ENCODE assay signal across 9 cellular contexts in genomic region chr1:156689960-156690672, GRCh38. TPM values are rescaled to one million over a fixed set of nuclear protein-coding genes. Genes with fewer than 3 reads are reported as not detected.
A peak's percentile ranks its signal among the peaks of the same experiment; 100 is the strongest.
DNase-seq lines count a peak whose midpoint lies in the region; ATAC-seq, FAIRE-seq and TF ChIP-seq lines count a peak whose summit lies in the region.
"Had no signal": no experiment of that assay in that cellular context is flagged by ENCODE, and none has a peak within 500 bp of the region (broad histone marks: within the 10 kb centered on the region; RNA-seq: fewer than 3 reads in every experiment).

No MANE protein-coding gene starts in this region.

- H3K4me1 ChIP-seq in A549: peaks cover 52% of the 10 kb centered on the region
- peaks cover 28% of the 10 kb centered on the region for H3K4me1 ChIP-seq in HAP-1
- H3K4me1 ChIP-seq in adipocyte (ENCODE audit: control insufficient read depth, insufficient read depth, low read length): peaks cover 20% of the 10 kb centered on the region

- ATAC-seq in A549 (no peak), GM19351 (IDR thresholded peaks at IDR 0.05; ENCODE audit: unreplicated experiment) (no peak)

- WGBS in A549 (ENCODE audit: missing lambda C conversion rate): 44% methylated on average over 10 of the region's 10 CpGs

- CTCF ChIA-PET in A549 (lab: Yijun Ruan, JAX): interaction anchor here (0.6 to 52.1 kb wide), 63 partner anchors 14 to 583 kb away, joined by 3 to 2258 read pairs (median 6); partner anchors contain the start of genes CRABP2, HAPLN2, HDGF and INSRR

- POLR2A ChIA-PET in A549 (lab: Yijun Ruan, JAX): interaction anchor here (0.7 to 2.8 kb wide), 7 partner anchors 16 to 42 kb away, joined by 3 to 15 read pairs (median 5); partner anchors contain the start of genes CRABP2, ISG20L2 and METTL25B

- FAIRE-seq in A549 (lab: Jason Lieb, UNC): no peak

- H3K4me2 ChIP-seq in A549: peak overlapping the region; percentile 98

- no peak for TF ChIP-seq POLR2A in A549 (IDR thresholded peaks at IDR 0.05; ENCODE audit: low read length)

- DNase-seq in A549 (ENCODE audit: low read depth in 1 of 2, low spot score in 1 of 2): no peak
- DNase-seq in HAP-1 (ENCODE audit: low spot score in 2 of 2): peak in 1 of 2 experiments; percentile 2
- DNase-seq in adipocyte (ENCODE audit: low read depth): no peak
- DNase-seq in NCI-H446 treated with DMSO at 0.1 percent for 48 hours (lab: John Stamatoyannopoulos, UW): no peak
- no peak for DNase-seq in 8988T
- DNase-seq in GF-D8 (lab: John Stamatoyannopoulos, UW): no peak

- no peaks in the 10 kb centered on the region for H3K9me3 ChIP-seq in A549
- H3K9me3 ChIP-seq in HAP-1: no peaks in the 10 kb centered on the region
- no peaks in the 10 kb centered on the region for H3K9me3 ChIP-seq in adipocyte (ENCODE audit: control insufficient read depth, low read length)
- H3K9me3 ChIP-seq in iPS-18c (ENCODE audit: control insufficient read depth, insufficient read depth, low read length): no peaks in the 10 kb centered on the region
- H3K9me3 ChIP-seq: ovary had no signal

- TF ChIP-seq CTCF in A549 (IDR thresholded peaks at IDR 0.05): no peak

- no peak for TF ChIP-seq RAD21 in A549 (conservative IDR thresholded peaks at IDR 0.05 in 1 of 2, IDR thresholded peaks at IDR 0.05 in 1 of 2)

- H3K4me3 ChIP-seq in A549 (no peak overlapping the region), HAP-1 (peak overlapping the region; percentile 9), adipocyte (ENCODE audit: low read length) (no peak overlapping the region), iPS-18c (ENCODE audit: insufficient read depth, low read depth, low read length) (peak overlapping the region; percentile 40; the same call in 1 of the 2 replicates)
- H3K4me3 ChIP-seq: ovary had no signal

- in situ Hi-C loops in HAP-1 (cut with MboI; ENCODE audit: low sequenced_read_pairs): no loop called here

- no peak for TF ChIP-seq EP300 in A549 (IDR thresholded peaks at IDR 0.05)

- H3K36me3 ChIP-seq in HAP-1 (replicated peaks) (no peaks in the 10 kb centered on the region), adipocyte (ENCODE audit: control insufficient read depth, insufficient read depth, low read length, severe bottlenecking) (no peaks in the 10 kb centered on the region)
- H3K36me3 ChIP-seq: ovary had no signal

- H3K27me3 ChIP-seq in HAP-1 (ENCODE audit: low read depth) (no peaks in the 10 kb centered on the region), adipocyte (replicated peaks; ENCODE audit: control insufficient read depth, insufficient read depth, low read length) (no peaks in the 10 kb centered on the region)
- H3K27me3 ChIP-seq: ovary had no signal

- peak overlapping the region in 1 of 2 experiments; percentile 78; a peak in 2 of 6 replicates for H3K27ac ChIP-seq in A549
- H3K27ac ChIP-seq: ovary had no signal

- H3K9ac ChIP-seq in adipocyte (ENCODE audit: low read length): peak overlapping the region; percentile 11

TF ChIP-seq in A549, 52 proteins besides CTCF, POLR2A, EP300 and RAD21:
- TF ChIP-seq ESRRA (IDR thresholded peaks at IDR 0.05; ENCODE audit: borderline replicate concordance, low read length) (no peak), KDM1A (IDR thresholded peaks at IDR 0.05; ENCODE audit: low read depth) (peak; percentile 41; the same call in 1 of the 2 replicates)

RNA-seq across cellular contexts. Expression of gene NES, which starts 12.9 kb away (rescaled TPM):
- 0.57 and 0.65 TPM in 2 replicates for polyA plus RNA-seq in A549 (2011; rRNA removed)
- 0.34 and 0.39 TPM in 2 replicates for polyA plus RNA-seq in A549 (2012; cell fraction: cytosol; rRNA removed)
- polyA plus RNA-seq in A549 (2012; cell fraction: nucleus; rRNA removed): 2.5 and 2.7 TPM in 2 replicates
- polyA plus RNA-seq in A549 (2017; fragmentation: RNase III; extraction: RNeasy Plus Mini Kit Qiagen cat#74134 plus additional on column Dnase treatment): 2.1 to 2.8 TPM (median 2.1 TPM) in 3 replicates
- polyA minus RNA-seq in A549 (2011; rRNA and poly(A)+ RNA removed): 0.45 and 0.54 TPM in 2 replicates

RNA-seq across cellular contexts. Expression of gene CRABP2, which starts 15.3 kb away (rescaled TPM):
- 1.4 and 1.7 TPM in 2 replicates for polyA plus RNA-seq in A549 (2011; rRNA removed)
- polyA plus RNA-seq in A549 (2012; cell fraction: cytosol; rRNA removed): 2.9 and 3.8 TPM in 2 replicates
- polyA plus RNA-seq in A549 (2012; cell fraction: nucleus; rRNA removed): 6.1 and 8.7 TPM in 2 replicates
- 15.6 to 19.1 TPM (median 17.9 TPM) in 3 replicates for polyA plus RNA-seq in A549 (2017; fragmentation: RNase III; extraction: RNeasy Plus Mini Kit Qiagen cat#74134 plus additional on column Dnase treatment)
- polyA minus RNA-seq in A549 (2011; rRNA and poly(A)+ RNA removed): 1.0 TPM in 1 of 2 replicates, not detected in the other

RNA-seq across cellular contexts. Expression of gene METTL25B, which starts 38.2 kb away (rescaled TPM):
- polyA plus RNA-seq in A549 (2011; rRNA removed) (18.5 and 22.1 TPM in 2 replicates), A549 (2017; fragmentation: RNase III; extraction: RNeasy Plus Mini Kit Qiagen cat#74134 plus additional on column Dnase treatment) (15.7 to 21.7 TPM (median 16.7 TPM) in 3 replicates)
- 19.4 and 21.3 TPM in 2 replicates for polyA plus RNA-seq in A549 (2012; cell fraction: cytosol; rRNA removed)
- 34.1 and 34.8 TPM in 2 replicates for polyA plus RNA-seq in A549 (2012; cell fraction: nucleus; rRNA removed)
- 19.6 and 21.6 TPM in 2 replicates for polyA minus RNA-seq in A549 (2011; rRNA and poly(A)+ RNA removed)

RNA-seq across cellular contexts. Expression of gene ISG20L2, which starts 38.5 kb away (rescaled TPM):
- polyA plus RNA-seq in A549 (2011; rRNA removed): 42.5 and 55.7 TPM in 2 replicates
- polyA plus RNA-seq in A549 (2012; cell fraction: cytosol; rRNA removed): 29.2 and 35.7 TPM in 2 replicates
- polyA plus RNA-seq in A549 (2012; cell fraction: nucleus; rRNA removed): 12.5 and 17.9 TPM in 2 replicates
- polyA plus RNA-seq in A549 (2017; fragmentation: RNase III; extraction: RNeasy Plus Mini Kit Qiagen cat#74134 plus additional on column Dnase treatment): 27.6 to 31.4 TPM (median 29.6 TPM) in 3 replicates
- 44.0 and 56.0 TPM in 2 replicates for polyA minus RNA-seq in A549 (2011; rRNA and poly(A)+ RNA removed)

RNA-seq across cellular contexts. Expression of gene BCAN, which starts 48.2 kb away (rescaled TPM):
- polyA plus RNA-seq in A549 (2011; rRNA removed) (0.12 TPM in 1 of 2 replicates, not detected in the other), A549 (2017; fragmentation: RNase III; extraction: RNeasy Plus Mini Kit Qiagen cat#74134 plus additional on column Dnase treatment) (not detected in 3 replicates)
- polyA plus RNA-seq in A549 (2012; cell fraction: cytosol; rRNA removed): 0.03 TPM in 1 of 2 replicates, not detected in the other
- 0.07 and 0.18 TPM in 2 replicates for polyA plus RNA-seq in A549 (2012; cell fraction: nucleus; rRNA removed)
- not detected in 2 replicates for polyA minus RNA-seq in A549 (2011; rRNA and poly(A)+ RNA removed)

Comparison
In these comparisons a context has a peak if more than half of its experiments do, and no peak if none do; other contexts are left out.
1. H3K4me3 ChIP-seq: peak in HAP-1 (single experiment) and iPS-18c (single experiment); none in A549 (single experiment) and adipocyte (single experiment).